Comparison of ENCODE assay signal across 28 cellular contexts in the genomic region with DNA sequence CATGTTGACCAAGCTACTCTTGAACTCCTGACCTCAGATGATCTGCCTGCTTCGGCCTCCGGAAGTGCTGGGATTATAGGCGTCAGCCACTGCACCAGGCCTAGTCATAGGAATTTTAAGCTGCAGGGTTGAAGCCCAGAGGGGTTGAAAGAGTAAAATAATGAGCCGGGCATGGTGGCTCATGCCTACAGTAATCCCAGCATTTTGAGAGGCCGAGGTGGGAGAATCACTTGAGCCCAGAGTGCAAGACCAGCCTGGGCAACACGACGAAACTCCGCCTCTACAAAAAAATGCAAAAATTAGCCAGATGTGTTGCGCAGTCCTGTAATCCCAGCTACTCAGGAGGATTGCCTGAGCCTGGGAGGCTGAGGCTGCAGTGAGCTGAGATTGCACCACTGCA.
"Had no signal": no experiment of that assay in that cellular context is flagged by ENCODE, and none has a peak within 500 bp of the region (broad histone marks: within the 10 kb centered on the region; RNA-seq: fewer than 3 reads in every experiment).

No MANE protein-coding gene starts in this region.

- H2AFZ ChIP-seq: PC-9 had no signal

- H3K4me2 ChIP-seq: KMS-11, PC-9 had no signal

- H3K4me3 ChIP-seq: PC-9 had no signal

- DNase-seq: activated CD4-positive, alpha-beta T cell treated with anti-CD3 and anti-CD28 coated beads, Interleukin-2, amount 10 ng/mL, durations not matched to agents 24 days and 14 days; activated CD4-positive, alpha-beta T cell treated with anti-CD3 and anti-CD28 coated beads, Interleukin-2, amount 50 U/mL, for 48 hours; activated CD8-positive, alpha-beta T cell treated with anti-CD3 and anti-CD28 coated beads, Interleukin-2, amount 10 ng/mL, durations not matched to agents 7 days and 5 days; activated gamma-delta T cell; activated naive CD4-positive, alpha-beta T cell treated with Interleukin-2 at 50 U/mL for 16 hours; activated naive CD8-positive, alpha-beta T cell treated with anti-CD3 and anti-CD28 coated beads, Interleukin-2, amount 50 U/mL, for 24 hours; activated T-cell treated with anti-CD3 and anti-CD28 coated beads, Interleukin-2, amount 50 U/mL, for 24 hours; anterior cingulate cortex; caudate nucleus; MM.1S; MV-4-11; NCI-H1092; NCI-H146; NCI-H187; NCI-H2029 treated with DMSO at 0.1 percent for 48 hours; NCI-H2107; NCI-H2171; NCI-H510A; NCI-H526; NCI-H748 treated with DMSO at 0.1 percent for 48 hours; NK-92 treated with Interleukin-12 subunit alpha and Interleukin-12 subunit beta, amount 100 ng/mL, for 24 hours; PC-9; Right ventricle myocardium superior; SW 1271; T-helper 1 cell; T-helper 2 cell; T-helper 9 cell had no signal

- H3K9ac ChIP-seq: KMS-11 had no signal

- H3K27ac ChIP-seq: KMS-11, PC-9 had no signal
